Comparison of ENCODE assay signal across 1 cellular context in genomic region chr15:58222698-58223097, GRCh38.
TF ChIP-seq lines count a peak whose summit lies in the region.

No MANE protein-coding gene starts in this region.

TF ChIP-seq in IMR-90, 13 proteins besides CTCF, POLR2A, EP300 and RAD21 (continued from another document):
- no peak for TF ChIP-seq ELK1 (IDR thresholded peaks at IDR 0.05; ENCODE audit: borderline replicate concordance, low read depth, low read length)
- no peak for TF ChIP-seq MAFK (IDR thresholded peaks at IDR 0.05; ENCODE audit: low read depth, low read length)
- TF ChIP-seq MAZ (IDR thresholded peaks at IDR 0.05; ENCODE audit: borderline replicate concordance, low read depth, low read length) = no peak
- no peak for TF ChIP-seq USF2 (IDR thresholded peaks at IDR 0.05; ENCODE audit: low read depth, low read length)
- no peak for TF ChIP-seq SMC3 (IDR thresholded peaks at IDR 0.05; ENCODE audit: low read depth, low read length)
- no peak for TF ChIP-seq NFE2L2 (IDR thresholded peaks at IDR 0.05; ENCODE audit: low read depth, low read length)
- TF ChIP-seq MXI1 (IDR thresholded peaks at IDR 0.05; ENCODE audit: borderline replicate concordance, low read depth, low read length) = no peak
